In the genomic region with DNA sequence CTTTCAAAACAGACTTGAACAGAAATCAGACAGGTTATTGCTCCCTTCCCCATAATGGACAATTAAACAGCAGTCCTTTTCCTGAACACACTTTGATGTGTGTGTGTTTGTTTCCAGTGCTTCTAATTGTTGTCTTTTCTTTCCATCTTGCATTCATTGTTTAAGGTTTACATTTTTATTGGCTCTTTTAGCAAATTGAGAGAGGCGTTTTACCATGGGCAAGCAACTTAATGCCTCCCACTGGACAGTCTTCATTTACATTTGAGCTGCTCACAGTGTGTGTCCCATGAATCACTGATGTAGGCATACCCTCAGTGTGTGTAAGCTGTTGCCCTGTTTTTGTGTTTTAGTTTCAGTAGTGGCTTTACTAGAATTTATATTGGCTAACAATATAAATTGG, we compare ENCODE assay signal across 19 cellular contexts. TPM values are rescaled to one million over a fixed set of nuclear protein-coding genes. Genes with fewer than 3 reads are reported as not detected.
DNase-seq lines count a peak whose midpoint lies in the region; ATAC-seq and TF ChIP-seq lines count a peak whose summit lies in the region.
"Had no signal": no experiment of that assay in that cellular context is flagged by ENCODE, and none has a peak within 500 bp of the region (broad histone marks: within the 10 kb centered on the region; RNA-seq: fewer than 3 reads in every experiment).

No MANE protein-coding gene starts in this region.

- CTCF ChIA-PET in CD8-positive, alpha-beta T cell (lab: Charles Lee) = no interaction called here

- peaks cover 77% of the 10 kb centered on the region for H3K36me3 Mint-ChIP-seq in CD8-positive, alpha-beta T cell
- H3K36me3 Mint-ChIP-seq in central memory CD8-positive, alpha-beta T cell (ENCODE audit: insufficient read depth) = peaks cover 45% of the 10 kb centered on the region
- peaks cover 48% of the 10 kb centered on the region for H3K36me3 Mint-ChIP-seq in activated T-helper 1 cell treated with anti-CD3 and anti-CD28 coated beads, Interleukin-12 subunit alpha, Interleukin-12 subunit beta, Interleukin-2, Interleukin-4 antibody, amounts not matched to agents 30 ng/mL and 10 ng/mL and 1 ng/mL, durations not matched to agents 14 hours and 24 hours and 36 hours (ENCODE audit: low read depth)

- peaks cover 27% of the 10 kb centered on the region for H3K36me3 ChIP-seq in CD8-positive, alpha-beta T cell (ENCODE audit: insufficient read depth, low read length)
- H3K36me3 ChIP-seq in HUES6 (ENCODE audit: control insufficient read depth, insufficient read depth, low read length) (peaks cover 59% of the 10 kb centered on the region), adrenal gland (replicated peaks in 1 of 2) (peaks cover 0 to 53% of the 10 kb centered on the region in 2 donors)

- peaks cover 4% of the 10 kb centered on the region for H3K4me1 Mint-ChIP-seq in CD8-positive, alpha-beta T cell (ENCODE audit: low read depth)
- peaks cover 6% of the 10 kb centered on the region for H3K4me1 Mint-ChIP-seq in central memory CD8-positive, alpha-beta T cell
- H3K4me1 Mint-ChIP-seq in activated T-helper 1 cell treated with anti-CD3 and anti-CD28 coated beads, Interleukin-12 subunit alpha, Interleukin-12 subunit beta, Interleukin-2, Interleukin-4 antibody, amounts not matched to agents 30 ng/mL and 10 ng/mL and 1 ng/mL, durations not matched to agents 14 hours and 24 hours and 36 hours (ENCODE audit: low read depth) = peaks cover 19% of the 10 kb centered on the region

- WGBS in adrenal gland, 4 donors = 79 to 95% (median 86%) methylated on average over 1 of the region's 1 CpG

- peak overlapping the region; percentile 76 for H3K27ac Mint-ChIP-seq in CD8-positive, alpha-beta T cell
- H3K27ac Mint-ChIP-seq in central memory CD8-positive, alpha-beta T cell (ENCODE audit: low read depth) = peak overlapping the region; percentile 27
- H3K27ac Mint-ChIP-seq in activated T-helper 1 cell treated with anti-CD3 and anti-CD28 coated beads, Interleukin-12 subunit alpha, Interleukin-12 subunit beta, Interleukin-2, Interleukin-4 antibody, amounts not matched to agents 30 ng/mL and 10 ng/mL and 1 ng/mL, durations not matched to agents 14 hours and 24 hours and 36 hours = no peak overlapping the region

- TF ChIP-seq POLR2A in adrenal gland (IDR thresholded peaks at IDR 0.05) = no peak

- no peaks in the 10 kb centered on the region for H3K4me1 ChIP-seq in CD8-positive, alpha-beta T cell (ENCODE audit: insufficient read depth, low read length)
- H3K4me1 ChIP-seq in HUES6 (ENCODE audit: control insufficient read depth, insufficient read depth, low read length) = peaks cover 28% of the 10 kb centered on the region
- no peaks in the 10 kb centered on the region for H3K4me1 ChIP-seq in adrenal gland (replicated peaks in 1 of 2)

- H3K9me3 ChIP-seq in CD8-positive, alpha-beta T cell (ENCODE audit: low read length) = no peaks in the 10 kb centered on the region
- H3K9me3 ChIP-seq in HUES6 (ENCODE audit: control insufficient read depth, insufficient read depth, low read depth, low read length) (no peaks in the 10 kb centered on the region), adrenal gland (replicated peaks in 1 of 3) (no peaks in the 10 kb centered on the region)

- no peak for TF ChIP-seq CTCF in CD8-positive, alpha-beta T cell (IDR thresholded peaks at IDR 0.05)
- TF ChIP-seq CTCF in adrenal gland (IDR thresholded peaks at IDR 0.05) = no peak

- H3K9ac ChIP-seq in HUES6 (ENCODE audit: low read length) = peak overlapping the region; percentile 50

- POLR2A ChIA-PET in CD8-positive, alpha-beta T cell (lab: Charles Lee) = no interaction called here

- ATAC-seq in CD8-positive, alpha-beta T cell = no peak
- no peak for ATAC-seq in central memory CD8-positive, alpha-beta T cell (replicated peaks; ENCODE audit: extremely low read depth, poor library complexity, severe bottlenecking)
- ATAC-seq: K562, PC-3 had no signal

- H3K27me3 Mint-ChIP-seq in CD8-positive, alpha-beta T cell (ENCODE audit: low read depth) = no peaks in the 10 kb centered on the region
- H3K27me3 Mint-ChIP-seq in central memory CD8-positive, alpha-beta T cell = no peaks in the 10 kb centered on the region
- no peaks in the 10 kb centered on the region for H3K27me3 Mint-ChIP-seq in activated T-helper 1 cell treated with anti-CD3 and anti-CD28 coated beads, Interleukin-12 subunit alpha, Interleukin-12 subunit beta, Interleukin-2, Interleukin-4 antibody, amounts not matched to agents 30 ng/mL and 10 ng/mL and 1 ng/mL, durations not matched to agents 14 hours and 24 hours and 36 hours (ENCODE audit: insufficient read depth)

- no peak overlapping the region for H3K27ac ChIP-seq in CD8-positive, alpha-beta T cell (ENCODE audit: low read depth, low read length)
- H3K27ac ChIP-seq in HUES6 (ENCODE audit: low read depth, low read length) (peak overlapping the region; percentile 89), adrenal gland (no peak overlapping the region)

- H3K4me3 ChIP-seq in CD8-positive, alpha-beta T cell (ENCODE audit: low read depth, low read length) = no peak overlapping the region
- H3K4me3 ChIP-seq in HUES6 (ENCODE audit: low read depth, low read length) (0 out of 2 replicates have a peak overlapping the region, but pooled peaks have one; percentile 22), adrenal gland (no peak overlapping the region)
- H3K4me3 ChIP-seq: K562 had no signal

- no peak overlapping the region for H3K4me3 Mint-ChIP-seq in CD8-positive, alpha-beta T cell
- H3K4me3 Mint-ChIP-seq in central memory CD8-positive, alpha-beta T cell = no peak overlapping the region
- no peak overlapping the region for H3K4me3 Mint-ChIP-seq in activated T-helper 1 cell treated with anti-CD3 and anti-CD28 coated beads, Interleukin-12 subunit alpha, Interleukin-12 subunit beta, Interleukin-2, Interleukin-4 antibody, amounts not matched to agents 30 ng/mL and 10 ng/mL and 1 ng/mL, durations not matched to agents 14 hours and 24 hours and 36 hours
- H3K4me3 Mint-ChIP-seq: CD14-positive monocyte had no signal

- H3K9me3 Mint-ChIP-seq in CD8-positive, alpha-beta T cell = no peaks in the 10 kb centered on the region
- H3K9me3 Mint-ChIP-seq in central memory CD8-positive, alpha-beta T cell = no peaks in the 10 kb centered on the region
- H3K9me3 Mint-ChIP-seq in activated T-helper 1 cell treated with anti-CD3 and anti-CD28 coated beads, Interleukin-12 subunit alpha, Interleukin-12 subunit beta, Interleukin-2, Interleukin-4 antibody, amounts not matched to agents 30 ng/mL and 10 ng/mL and 1 ng/mL, durations not matched to agents 14 hours and 24 hours and 36 hours = no peaks in the 10 kb centered on the region
- H3K9me3 Mint-ChIP-seq: CD14-positive monocyte had no signal

- H3K27me3 ChIP-seq in CD8-positive, alpha-beta T cell (ENCODE audit: insufficient read depth, low read length) = no peaks in the 10 kb centered on the region
- no peaks in the 10 kb centered on the region for H3K27me3 ChIP-seq in HUES6 (ENCODE audit: control insufficient read depth, insufficient read depth, low read length)
- H3K27me3 ChIP-seq in adrenal gland = no peaks in the 10 kb centered on the region

- no peak for DNase-seq in CD8-positive, alpha-beta T cell
- DNase-seq in central memory CD8-positive, alpha-beta T cell (ENCODE audit: low spot score in 2 of 2) = no peak
- DNase-seq in iPS-NIHi7 (ENCODE audit: extremely low spot score) (peak; percentile 18), adrenal gland (no peak)
- DNase-seq in activated T-helper 1 cell treated with anti-CD3 and anti-CD28 coated beads, Interleukin-12 subunit alpha, Interleukin-12 subunit beta, Interleukin-2, Interleukin-4 antibody, amounts not matched to agents 30 ng/mL and 10 ng/mL and 1 ng/mL, durations not matched to agents 14 hours and 24 hours and 36 hours (ENCODE audit: low spot score) = no peak
- DNase-seq in stimulated activated CD4-positive, alpha-beta T cell treated with anti-CD3 and anti-CD28 coated beads, Interleukin-2, amount 100 ng/mL, for 48 hours = no peak
- DNase-seq: COR-L47, DMS153, EL, NCI-H1436, NCI-H2029 treated with DMSO at 0.1 percent for 48 hours, NCI-H2171 treated with DMSO at 0.1 percent for 48 hours, NCI-H774, PC-3 had no signal

- intact Hi-C loops in CD8-positive, alpha-beta T cell (cut with DNase I, micrococcal nuclease) = no loop called here
- intact Hi-C loops in activated T-helper 1 cell treated with anti-CD3 and anti-CD28 coated beads, Interleukin-12 subunit alpha, Interleukin-12 subunit beta, Interleukin-2, Interleukin-4 antibody, amounts not matched to agents 30 ng/mL and 10 ng/mL and 1 ng/mL, durations not matched to agents 14 hours and 24 hours and 36 hours (cut with micrococcal nuclease) = loop anchor here (5.0 kb wide), 1 partner anchor 380 kb away; no protein-coding TSS in a partner anchor
- intact Hi-C loops in adrenal gland (cut with DNase I) = no loop called here

RNA-seq across cellular contexts. Expression of gene WDR36, which starts 25.0 kb away (rescaled TPM):
- total RNA-seq in CD8-positive, alpha-beta T cell = 10 to 100 TPM; 29.5 to 32.6 TPM
- 82.5 and 85.7 TPM in 2 replicates for total RNA-seq in activated T-helper 1 cell treated with anti-CD3 and anti-CD28 coated beads, Interleukin-12 subunit alpha, Interleukin-12 subunit beta, Interleukin-2, Interleukin-4 antibody, amounts not matched to agents 30 ng/mL and 10 ng/mL and 1 ng/mL, durations not matched to agents 14 hours and 24 hours and 36 hours
- total RNA-seq in adrenal gland = 10 to 100 TPM; 13.2 to 86.1 (median 23.2) TPM
- 10 to 100 TPM in 1 of 3 donors, 1 to 10 TPM in 2; 6.6 to 19.1 (median 9.0) TPM for polyA plus RNA-seq in adrenal gland

RNA-seq across cellular contexts. Expression of gene TSLP, which starts 45.6 kb away (rescaled TPM):
- not detected for total RNA-seq in CD8-positive, alpha-beta T cell
- total RNA-seq in activated T-helper 1 cell treated with anti-CD3 and anti-CD28 coated beads, Interleukin-12 subunit alpha, Interleukin-12 subunit beta, Interleukin-2, Interleukin-4 antibody, amounts not matched to agents 30 ng/mL and 10 ng/mL and 1 ng/mL, durations not matched to agents 14 hours and 24 hours and 36 hours = 0.17 and 0.47 TPM in 2 replicates
- total RNA-seq in adrenal gland = 1 to 10 TPM in 2 of 8 donors, under 1 TPM in 5, not detected in 1; 0.24 to 1.7 (median 0.87) TPM
- polyA plus RNA-seq in adrenal gland = 1 to 10 TPM in 1 of 3 donors, under 1 TPM in 2; 0.33 to 1.1 (median 0.97) TPM
- total RNA-seq: HT-29, PC-3, SK-MEL-5 had no signal
